14 cellular contexts compared by ENCODE assay signal in genomic region chr5:80055491-80056170, GRCh38. TPM values are rescaled to one million over a fixed set of nuclear protein-coding genes. Genes with fewer than 3 reads are reported as not detected.
A peak's percentile ranks its signal among the peaks of the same experiment; 100 is the strongest.
DNase-seq lines count a peak whose midpoint lies in the region; ATAC-seq and TF ChIP-seq lines count a peak whose summit lies in the region.
"Had no signal": no experiment of that assay in that cellular context is flagged by ENCODE, and none has a peak within 500 bp of the region (broad histone marks: within the 10 kb centered on the region; RNA-seq: fewer than 3 reads in every experiment).

No MANE protein-coding gene starts in this region.

- H3K9me3 Mint-ChIP-seq in T-cell = no peaks in the 10 kb centered on the region
- H3K9me3 Mint-ChIP-seq: activated CD4-positive, alpha-beta T cell treated with anti-CD3 and anti-CD28 coated beads, Interleukin-2, amount 10 ng/mL, durations not matched to agents 7 days and 5 days; nephron had no signal

- no peak overlapping the region for H3K18ac ChIP-seq in neuronal stem cell (ENCODE audit: low read length)

- intact Hi-C loops in mammary epithelial cell (cut with micrococcal nuclease) = no loop called here

- no peak overlapping the region for H2BK15ac ChIP-seq in neuronal stem cell (ENCODE audit: low read length)

- dilution Hi-C loops in mammary epithelial cell (cut with HindIII; ENCODE audit: low sequenced_read_pairs) = no loop called here

- H3K4me2 ChIP-seq in mammary epithelial cell (ENCODE audit: insufficient read depth, low read depth, low read length) (peak overlapping the region; percentile 61), neuronal stem cell (ENCODE audit: insufficient read depth, low read length, poor library complexity, severe bottlenecking) (no peak overlapping the region)

- H3K36me3 ChIP-seq in mammary epithelial cell (ENCODE audit: insufficient read depth, low read length) = no peaks in the 10 kb centered on the region
- H3K36me3 ChIP-seq in neuronal stem cell (replicated peaks in 1 of 2; ENCODE audit: control insufficient read depth in 2 of 2, insufficient read depth in 2 of 2, low read length in 2 of 2) = no peaks in the 10 kb centered on the region

- BruUV-seq in mammary epithelial cell (replicated peaks; lab: Mats Ljungman, UMichigan) = no TSS peak

- H2BK120ac ChIP-seq in neuronal stem cell (ENCODE audit: low read depth, low read length) = no peak overlapping the region

- no peak overlapping the region for H3K14ac ChIP-seq in neuronal stem cell (ENCODE audit: low read length)

- H3K4me3 Mint-ChIP-seq in T-cell = no peak overlapping the region
- H3K4me3 Mint-ChIP-seq: activated CD4-positive, alpha-beta T cell treated with anti-CD3 and anti-CD28 coated beads, Interleukin-2, amount 10 ng/mL, durations not matched to agents 7 days and 5 days; nephron had no signal

- no peak overlapping the region for H3K23ac ChIP-seq in neuronal stem cell (ENCODE audit: low read depth, low read length, poor library complexity)

- CTCF ChIA-PET in mammary epithelial cell (lab: Charles Lee; ENCODE audit: low non-redundant PET) = interaction anchor here (0.6 kb wide), 2 partner anchors 28 to 79 kb away, joined by 8 to 17 read pairs; no protein-coding TSS in a partner anchor
- CTCF ChIA-PET in T-cell (lab: Charles Lee) = no interaction called here

- TF ChIP-seq CTCF in mammary epithelial cell (conservative IDR thresholded peaks at IDR 0.05 in 1 of 2, IDR thresholded peaks at IDR 0.05 in 1 of 2; ENCODE audit: extremely low read depth in 1 of 2, insufficient read depth in 1 of 2, low read depth in 1 of 2, low read length in 2 of 2) = no peak

- H4K91ac ChIP-seq in neuronal stem cell (ENCODE audit: low read depth, low read length, poor library complexity) = no peak overlapping the region

- no peak overlapping the region for H2BK12ac ChIP-seq in neuronal stem cell (ENCODE audit: low read length)

- no peak overlapping the region for H4K8ac ChIP-seq in neuronal stem cell (ENCODE audit: low read depth, low read length)

- H2AK5ac ChIP-seq in neuronal stem cell (ENCODE audit: low read depth, low read length) = peak overlapping the region; percentile 19

- H3K27ac Mint-ChIP-seq in T-cell = no peak overlapping the region
- H3K27ac Mint-ChIP-seq: activated CD4-positive, alpha-beta T cell treated with anti-CD3 and anti-CD28 coated beads, Interleukin-2, amount 10 ng/mL, durations not matched to agents 7 days and 5 days; nephron had no signal

- H3K4me3 ChIP-seq in mammary epithelial cell (replicated peaks in 1 of 3; ENCODE audit: insufficient read depth in 1 of 3, low read depth in 2 of 3, low read length in 3 of 3) (peak overlapping the region in 1 of 3 experiments; percentile 38), neuronal stem cell (ENCODE audit: low read length in 2 of 2) (no peak overlapping the region)

- H2BK5ac ChIP-seq in neuronal stem cell (ENCODE audit: low read length) = no peak overlapping the region

- H4K20me1 ChIP-seq in mammary epithelial cell (ENCODE audit: insufficient read depth, low read length) = no peaks in the 10 kb centered on the region

- H3K4me1 ChIP-seq in mammary epithelial cell (ENCODE audit: insufficient read depth, low read length) (peaks cover 19% of the 10 kb centered on the region), neuronal stem cell (ENCODE audit: control insufficient read depth in 2 of 2, insufficient read depth in 1 of 2, low read depth in 1 of 2, low read length in 2 of 2) (no peaks in the 10 kb centered on the region)

- 8% methylated on average over 11 of the region's 11 CpGs for WGBS in mammary epithelial cell (ENCODE audit: low coverage, missing lambda C conversion rate)
- no CpG with 5 or more reads among the region's 11 CpGs for WGBS in neuronal stem cell (ENCODE audit: extremely low coverage in 2 of 2, insufficient read length in 2 of 2, insufficient replicate concordance in 1 of 2), 2 donors

- peaks cover 5% of the 10 kb centered on the region for H3K36me3 Mint-ChIP-seq in T-cell

- no peaks in the 10 kb centered on the region for H3K79me2 ChIP-seq in mammary epithelial cell (ENCODE audit: insufficient read depth, low read length)

- H3K9ac ChIP-seq in mammary epithelial cell (ENCODE audit: insufficient read depth, low read length) (no peak overlapping the region), neuronal stem cell (ENCODE audit: low read depth, low read length, poor library complexity) (no peak overlapping the region)

- H2AFZ ChIP-seq in mammary epithelial cell (ENCODE audit: low read depth, low read length) (peak overlapping the region; percentile 86), neuronal stem cell (ENCODE audit: low read length) (no peak overlapping the region)

- POLR2A ChIA-PET in T-cell (lab: Charles Lee) = no interaction called here

- H3K27ac ChIP-seq in mammary epithelial cell (ENCODE audit: insufficient read depth, low read depth, low read length) = no peak overlapping the region
- no peak overlapping the region for H3K27ac ChIP-seq in neuronal stem cell (replicated peaks; ENCODE audit: low read length)
- H3K27ac ChIP-seq: C4-2B had no signal

- H3K27me3 Mint-ChIP-seq in T-cell = no peaks in the 10 kb centered on the region

- no peak overlapping the region for H3K4ac ChIP-seq in neuronal stem cell (ENCODE audit: low read length)

- DNase-seq in HPDE6-E6E7 (ENCODE audit: extremely low spot score) = peak; percentile 38
- peak; percentile 91 for DNase-seq in NCI-H2107 (lab: John Stamatoyannopoulos, UW)
- peak; percentile 90 for DNase-seq in mammary epithelial cell
- DNase-seq in neuronal stem cell (ENCODE audit: low spot score) = no peak
- DNase-seq in HT-29 (ENCODE audit: low spot score) = no peak
- no peak for DNase-seq in stimulated activated naive CD4-positive, alpha-beta T cell (lab: John Stamatoyannopoulos, UW)
- DNase-seq in T-cell = no peak
- DNase-seq: activated CD4-positive, alpha-beta T cell treated with anti-CD3 and anti-CD28 coated beads, Interleukin-2, amount 10 ng/mL, durations not matched to agents 7 days and 5 days; aorta; foreskin fibroblast; NCI-H2227 treated with DMSO at 0.1 percent for 48 hours had no signal

- H3K9me3 ChIP-seq in mammary epithelial cell (replicated peaks; ENCODE audit: insufficient read depth, low read length) (no peaks in the 10 kb centered on the region), neuronal stem cell (replicated peaks in 1 of 2; ENCODE audit: control insufficient read depth in 2 of 2, insufficient read depth in 1 of 2, low read depth in 1 of 2, low read length in 2 of 2) (peaks cover 0 to 2% of the 10 kb centered on the region in 2 donors)

- ATAC-seq in T-cell (replicated peaks in 1 of 4) (no peak), GM21381 (IDR thresholded peaks at IDR 0.05; ENCODE audit: unreplicated experiment) (no peak)

- H3K27me3 ChIP-seq in mammary epithelial cell (ENCODE audit: insufficient read depth, low read length) = no peaks in the 10 kb centered on the region
- H3K27me3 ChIP-seq in neuronal stem cell (ENCODE audit: control insufficient read depth in 3 of 3, insufficient read depth in 3 of 3, low read depth in 1 of 3, low read length in 3 of 3) = no peaks in the 10 kb centered on the region

- in situ Hi-C loops in mammary epithelial cell (cut with MboI; ENCODE audit: low sequenced_read_pairs in 2 of 2) = no loop called here

- no peaks in the 10 kb centered on the region for H3K79me1 ChIP-seq in neuronal stem cell (ENCODE audit: low read depth, low read length)

- H3K4me1 Mint-ChIP-seq in T-cell = peaks cover 1 to 5% (median 2%) of the 10 kb centered on the region in 3 donors
- H3K4me1 Mint-ChIP-seq: nephron had no signal

RNA-seq across cellular contexts. Expression of gene THBS4, which starts 20.5 kb away (rescaled TPM):
- total RNA-seq in mammary epithelial cell = under 1 TPM; under 0.01 to 0.92 TPM
- polyA plus RNA-seq in mammary epithelial cell = 0.23 TPM
- not detected for polyA minus RNA-seq in mammary epithelial cell
- 14.2 TPM for polyA plus RNA-seq in neuronal stem cell (2013, experiment 1 of 2)
- polyA plus RNA-seq in neuronal stem cell (2013, experiment 2 of 2) = 15.3 TPM
- 0.18 TPM in 1 of 2 replicates, not detected in the other for total RNA-seq in HT-29 (2014; rRNA removed; shearing (Covaris generic))
- total RNA-seq in T-cell = 1 to 10 TPM in 1 of 5 donors, under 1 TPM in 4; 0.15 to 1.1 (median 0.53) TPM

Comparison
In these comparisons a context has a peak if more than half of its experiments do, and no peak if none do; other contexts are left out.
1. DNase-seq: peak in HPDE6-E6E7 (single experiment), NCI-H2107 (single experiment) and mammary epithelial cell (single experiment); none in neuronal stem cell (single experiment), HT-29 (single experiment), stimulated activated naive CD4-positive, alpha-beta T cell (0 of 6) and T-cell (0 of 34).